In the genomic region with DNA sequence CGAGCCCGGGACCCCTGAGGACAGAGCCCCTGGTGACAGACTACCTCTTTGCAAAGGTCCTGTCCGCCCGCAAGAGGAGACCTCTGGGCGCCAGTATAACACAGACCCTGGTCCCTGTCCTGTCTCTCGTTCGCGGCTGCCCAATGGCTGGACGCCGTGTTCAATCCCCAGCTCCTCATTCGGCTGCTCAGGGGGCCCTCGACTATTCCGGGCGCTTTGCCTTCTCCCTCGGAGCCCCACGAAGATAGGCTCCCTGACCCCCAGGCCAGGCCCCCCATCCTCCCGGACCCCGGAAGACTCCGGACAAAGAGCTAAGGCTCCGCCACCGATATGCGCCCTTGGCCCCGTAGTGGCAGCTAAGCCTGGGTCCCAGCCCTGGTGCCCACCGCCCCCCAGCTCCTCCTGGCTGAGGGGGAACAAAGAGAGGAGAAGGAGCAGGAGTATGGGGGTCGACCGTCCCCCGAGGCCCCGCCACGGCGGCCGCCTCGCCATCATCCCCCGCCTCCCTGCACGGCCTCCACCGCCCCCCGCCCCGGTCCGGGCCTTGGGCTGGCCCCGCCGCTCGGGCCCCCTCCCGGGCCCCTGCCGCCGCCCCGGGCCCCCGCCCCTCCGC, we compare ENCODE assay signal across 1 cellular context.
A peak's percentile ranks its signal among the peaks of the same experiment; 100 is the strongest.
TF ChIP-seq lines count a peak whose summit lies in the region.

No MANE protein-coding gene starts in this region.

TF ChIP-seq in HepG2, 621 proteins besides CTCF, POLR2A, EP300 and RAD21:
- TF ChIP-seq TAF15 (IDR thresholded peaks at IDR 0.05; ENCODE audit: low read depth, low read length, poor library complexity, severe bottlenecking) (peak; percentile 22), WIZ (CRISPR knock-in tag; IDR thresholded peaks at IDR 0.05) (no peak), MAF1 (CRISPR knock-in tag; IDR thresholded peaks at IDR 0.05; ENCODE audit: borderline replicate concordance) (no peak), GZF1 (CRISPR knock-in tag; IDR thresholded peaks at IDR 0.05) (no peak), AGO2 (optimal IDR thresholded peaks at IDR 0.05; ENCODE audit: low read depth, low read length) (peak; percentile 3), FIP1L1 (IDR thresholded peaks at IDR 0.05; ENCODE audit: borderline replicate concordance, insufficient read depth, low read depth, low read length) (no peak), ZNF253 (CRISPR knock-in tag; IDR thresholded peaks at IDR 0.05; ENCODE audit: borderline replicate concordance) (0 out of 2 replicates have a peak, but pooled peaks have one; percentile 6), ZNF34 (CRISPR knock-in tag; IDR thresholded peaks at IDR 0.05; ENCODE audit: borderline replicate concordance) (0 out of 2 replicates have a peak, but pooled peaks have one; percentile 13)
- TF ChIP-seq, protein P1, sequence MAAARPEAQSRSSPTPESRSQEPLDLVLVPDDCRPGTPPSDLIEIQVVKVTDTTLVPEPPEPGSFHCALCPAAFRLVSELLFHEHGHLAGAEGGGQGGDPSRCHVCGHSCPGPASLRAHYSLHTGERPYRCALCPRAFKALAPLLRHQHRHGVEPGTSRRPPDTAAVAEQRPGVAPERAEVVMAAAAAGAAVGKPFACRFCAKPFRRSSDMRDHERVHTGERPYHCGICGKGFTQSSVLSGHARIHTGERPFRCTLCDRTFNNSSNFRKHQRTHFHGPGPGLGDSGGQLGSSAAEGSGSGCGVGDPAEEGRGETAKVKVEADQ (CRISPR knock-in tag; IDR thresholded peaks at IDR 0.05; ENCODE audit: borderline replicate concordance): no peak
